ENCODE assay signal across 27 cellular contexts in genomic region chr7:23980081-23980480, GRCh38.
"Had no signal": no experiment of that assay in that cellular context is flagged by ENCODE, and none has a peak within 500 bp of the region (broad histone marks: within the 10 kb centered on the region; RNA-seq: fewer than 3 reads in every experiment).

No MANE protein-coding gene starts in this region.

- H3K4me1 ChIP-seq: ascending aorta had no signal

- H3K27me3 ChIP-seq: ascending aorta, cardiac muscle cell had no signal

- H3K4me3 ChIP-seq: ascending aorta, cardiac muscle cell had no signal

- H3K36me3 ChIP-seq: ascending aorta, cardiac muscle cell had no signal

- H3K9me3 ChIP-seq: ascending aorta had no signal

- H3K27ac ChIP-seq: ascending aorta, cardiac muscle cell had no signal

- DNase-seq: activated B cell treated with CpG ODN at 0.5 μM for 24 hours; activated CD4-positive, alpha-beta memory T cell treated with anti-CD3 and anti-CD28 coated beads for 36 hours; activated CD4-positive, alpha-beta T cell treated with anti-CD3 and anti-CD28 coated beads for 4 hours; activated CD4-positive, alpha-beta T cell treated with anti-CD3 and anti-CD28 coated beads, Interleukin-2, amount 10 ng/mL, durations not matched to agents 24 days and 14 days; activated CD4-positive, alpha-beta T cell treated with anti-CD3 and anti-CD28 coated beads, Interleukin-2, amount 50 U/mL, for 1 hour; activated CD4-positive, alpha-beta T cell treated with anti-CD3 and anti-CD28 coated beads, Interleukin-2, amount 50 U/mL, for 4 hours; activated CD4-positive, CD25-positive, alpha-beta regulatory T cell treated with anti-CD3 and anti-CD28 coated beads, Interleukin-2, amount 50 U/mL, for 72 hours; activated CD8-positive, alpha-beta memory T cell treated with anti-CD3 and anti-CD28 coated beads, Interleukin-2, amount 50 U/mL, for 48 hours; activated CD8-positive, alpha-beta T cell treated with anti-CD3 and anti-CD28 coated beads for 36 hours; activated effector memory CD4-positive, alpha-beta T cell treated with Interleukin-2 at 50 U/mL for 16 hours; activated gamma-delta T cell; activated naive CD4-positive, alpha-beta T cell treated with anti-CD3 and anti-CD28 coated beads, Interleukin-2, amount 10 ng/mL, durations not matched to agents 7 days and 5 days; activated naive CD4-positive, alpha-beta T cell treated with Interleukin-2 at 50 U/mL for 16 hours; activated naive CD8-positive, alpha-beta T cell treated with anti-CD3 and anti-CD28 coated beads, Interleukin-2, amount 10 ng/mL, durations not matched to agents 7 days and 5 days; activated naive CD8-positive, alpha-beta T cell treated with anti-CD3 and anti-CD28 coated beads, Interleukin-2, amount 50 U/mL, for 24 hours; activated T-cell treated with anti-CD3 and anti-CD28 coated beads, Interleukin-2, amount 50 U/mL, for 24 hours; activated T-cell treated with anti-CD3 and anti-CD28 coated beads, Interleukin-2, amount 50 U/mL, for 48 hours; amygdala; anterior cingulate cortex; caudate nucleus; cerebellar nuclear complex; SW 1271; T-helper 1 cell; T-helper 2 cell; T-helper 9 cell had no signal
